19 cellular contexts compared by ENCODE assay signal in the genomic region with DNA sequence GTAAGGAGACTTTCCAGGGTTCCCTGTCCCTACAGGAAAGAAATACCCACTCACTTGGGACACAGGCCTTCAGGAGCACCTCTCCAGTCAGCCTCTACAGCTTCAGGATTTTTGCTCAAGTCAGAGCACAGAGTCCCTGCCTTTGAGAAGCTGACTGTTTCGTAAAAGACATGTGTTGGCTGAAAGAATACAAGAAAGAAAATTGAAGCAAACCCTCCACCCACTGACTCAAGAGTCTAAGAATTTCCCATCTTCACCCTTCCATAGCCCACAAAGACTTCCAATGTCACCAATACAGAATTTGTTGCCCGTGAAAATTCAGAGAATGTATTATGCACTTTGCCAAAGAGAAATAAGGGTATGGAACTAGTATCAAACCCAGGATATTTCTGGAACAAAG.
"Had no signal": no experiment of that assay in that cellular context is flagged by ENCODE, and none has a peak within 500 bp of the region (broad histone marks: within the 10 kb centered on the region; RNA-seq: fewer than 3 reads in every experiment).

No MANE protein-coding gene starts in this region.

- DNase-seq: activated B cell treated with CpG ODN at 0.5 μM for 24 hours; activated CD4-positive, alpha-beta T cell treated with anti-CD3 and anti-CD28 coated beads for 4 hours; activated CD4-positive, alpha-beta T cell treated with anti-CD3 and anti-CD28 coated beads, Interleukin-2, amount 50 U/mL, for 48 hours; activated CD8-positive, alpha-beta memory T cell treated with anti-CD3 and anti-CD28 coated beads, Interleukin-2, amount 50 U/mL, for 48 hours; activated naive CD4-positive, alpha-beta T cell treated with anti-CD3 and anti-CD28 coated beads for 36 hours; activated T-cell treated with anti-CD3 and anti-CD28 coated beads, Interleukin-2, amount 50 U/mL, for 48 hours; body of pancreas; central memory CD4-positive, alpha-beta T cell; effector memory CD8-positive, alpha-beta T cell; glutamatergic neuron; hippocampal formation; occipital lobe; sigmoid colon; stimulated activated CD4-positive, alpha-beta T cell treated with anti-CD3 and anti-CD28 coated beads, Interleukin-2, amount 100 ng/mL, for 48 hours; stimulated activated CD8-positive, alpha-beta memory T cell treated with anti-CD3 and anti-CD28 coated beads, Interleukin-4, amount 100 ng/mL, for 48 hours; stimulated activated naive B cell treated with anti-CD40 and anti-IgM and Interleukin-4, amounts not matched to agents 10 μg/mL and 1 μg/mL and 100 μg/mL, for 72 hours; T1000; tibial artery had no signal

- H3K9me3 ChIP-seq: body of pancreas, sigmoid colon, tibial artery had no signal

- H3K27ac ChIP-seq: tibial artery had no signal

- H3K4me3 ChIP-seq: body of pancreas, sigmoid colon, tibial artery had no signal

- H3K27me3 ChIP-seq: body of pancreas, sigmoid colon, tibial artery had no signal

- ATAC-seq: body of pancreas; effector memory CD8-positive, alpha-beta T cell; esophagus mucosa; stimulated activated naive B cell treated with anti-CD40 and anti-IgM and Interleukin-4, amounts not matched to agents 10 μg/mL and 1 μg/mL and 100 μg/mL, for 72 hours had no signal

- H3K4me1 ChIP-seq: sigmoid colon, tibial artery had no signal

- H3K36me3 ChIP-seq: sigmoid colon, tibial artery had no signal
